In the genomic region with DNA sequence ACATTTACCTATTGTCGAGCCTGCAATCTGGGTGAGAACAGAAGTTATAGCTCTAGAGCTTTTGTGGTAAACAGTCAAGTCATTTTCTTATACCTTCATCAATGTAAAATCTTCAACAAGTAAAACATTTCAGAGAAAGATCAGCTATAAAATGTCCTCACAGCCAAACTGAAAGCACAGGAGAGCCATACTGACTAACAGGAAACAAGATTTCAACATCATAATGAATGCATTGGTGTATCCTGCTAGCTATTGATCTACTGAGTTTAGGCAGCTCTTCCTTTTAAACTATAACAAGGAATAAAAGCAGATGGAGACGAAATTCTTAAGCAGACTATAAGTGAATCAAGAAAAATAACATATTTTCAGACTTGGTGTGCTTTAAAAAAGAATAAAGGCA, we compare ENCODE assay signal across 20 cellular contexts.
A peak's percentile ranks its signal among the peaks of the same experiment; 100 is the strongest.
DNase-seq lines count a peak whose midpoint lies in the region; TF ChIP-seq lines count a peak whose summit lies in the region.
"Had no signal": no experiment of that assay in that cellular context is flagged by ENCODE, and none has a peak within 500 bp of the region (broad histone marks: within the 10 kb centered on the region; RNA-seq: fewer than 3 reads in every experiment).

No MANE protein-coding gene starts in this region.

- H3K79me1 ChIP-seq in mesenchymal stem cell (replicated peaks; ENCODE audit: low read length, poor library complexity, severe bottlenecking): no peaks in the 10 kb centered on the region

- H3K18ac ChIP-seq in mesenchymal stem cell (ENCODE audit: low read depth in 1 of 2, low read length in 2 of 2): no peak overlapping the region

- no peak overlapping the region for H2BK15ac ChIP-seq in mesenchymal stem cell (ENCODE audit: low read depth, poor library complexity, severe bottlenecking)

- TF ChIP-seq POLR2A in breast epithelium (IDR thresholded peaks at IDR 0.05): no peak

- no peak for TF ChIP-seq CTCF in MCF 10A (IDR thresholded peaks at IDR 0.05; ENCODE audit: unreplicated experiment)
- no peak for TF ChIP-seq CTCF in breast epithelium (IDR thresholded peaks at IDR 0.05)
- no peak for TF ChIP-seq CTCF in choroid plexus epithelial cell (conservative IDR thresholded peaks at IDR 0.05; ENCODE audit: low read depth, low read length)
- no peak for TF ChIP-seq CTCF in nephron progenitor cell (IDR thresholded peaks at IDR 0.05)
- TF ChIP-seq CTCF in type B pancreatic cell (conservative IDR thresholded peaks at IDR 0.05): no peak

- no peak overlapping the region for H4K8ac ChIP-seq in mesenchymal stem cell (ENCODE audit: low read length)

- H2BK12ac ChIP-seq in mesenchymal stem cell (ENCODE audit: low read length in 2 of 2): no peak overlapping the region

- H3K4me3 Mint-ChIP-seq in MCF 10A (ENCODE audit: unreplicated experiment) (no peak overlapping the region), nephron progenitor cell (no peak overlapping the region), type B pancreatic cell (no peak overlapping the region)
- H3K4me3 Mint-ChIP-seq: CD4-positive, CD25-positive, alpha-beta regulatory T cell had no signal

- H3K4me3 ChIP-seq in breast epithelium (no peak overlapping the region), choroid plexus epithelial cell (ENCODE audit: low read depth, low read length) (no peak overlapping the region), mesenchymal stem cell (ENCODE audit: insufficient read depth in 1 of 2, low read depth in 1 of 2, low read length in 2 of 2) (no peak overlapping the region)
- H3K4me3 ChIP-seq: PC-9 had no signal

- H3K4me2 ChIP-seq in mesenchymal stem cell (ENCODE audit: low read length, poor library complexity, severe bottlenecking): no peak overlapping the region
- H3K4me2 ChIP-seq: PC-9 had no signal

- H3K36me3 ChIP-seq in breast epithelium: no peaks in the 10 kb centered on the region
- H3K36me3 ChIP-seq in mesenchymal stem cell (ENCODE audit: control insufficient read depth in 1 of 2, insufficient read depth in 2 of 2, low read depth in 1 of 2, low read length in 2 of 2): no peaks in the 10 kb centered on the region
- H3K36me3 ChIP-seq: BE2C had no signal

- no peak overlapping the region for H2BK5ac ChIP-seq in mesenchymal stem cell (ENCODE audit: low read depth, low read length, poor library complexity, severe bottlenecking)

- 100% methylated on average over 1 of the region's 2 CpGs for WGBS in mesenchymal stem cell

- H3K4me1 ChIP-seq in breast epithelium (no peaks in the 10 kb centered on the region), mesenchymal stem cell (ENCODE audit: control insufficient read depth, insufficient read depth, low read depth, low read length) (no peaks in the 10 kb centered on the region)
- H3K4me1 ChIP-seq: BE2C, Caco-2 had no signal

- H3K9me3 ChIP-seq in breast epithelium: peaks cover 0 to 14% of the 10 kb centered on the region in 2 donors
- H3K9me3 ChIP-seq in mesenchymal stem cell (ENCODE audit: control insufficient read depth, low read length): peaks cover 33% of the 10 kb centered on the region
- H3K9me3 ChIP-seq: BE2C, Caco-2 had no signal

- intact Hi-C loops in MCF 10A (cut with micrococcal nuclease): no loop called here
- intact Hi-C loops in breast epithelium (cut with DNase I; ENCODE audit: low total_unique reads): no loop called here
- intact Hi-C loops in posterior vena cava (cut with DNase I): no loop called here

- H3K27me3 Mint-ChIP-seq in MCF 10A (ENCODE audit: insufficient read depth, unreplicated experiment) (no peaks in the 10 kb centered on the region), nephron progenitor cell (ENCODE audit: low read depth, poor library complexity) (peaks cover 4% of the 10 kb centered on the region), type B pancreatic cell (no peaks in the 10 kb centered on the region)
- H3K27me3 Mint-ChIP-seq: CD4-positive, CD25-positive, alpha-beta regulatory T cell had no signal

- H3K4me1 Mint-ChIP-seq in MCF 10A (ENCODE audit: insufficient read depth, unreplicated experiment) (peaks cover 26% of the 10 kb centered on the region), nephron progenitor cell (no peaks in the 10 kb centered on the region), type B pancreatic cell (ENCODE audit: unreplicated experiment) (no peaks in the 10 kb centered on the region)
- H3K4me1 Mint-ChIP-seq: CD4-positive, CD25-positive, alpha-beta regulatory T cell had no signal

- no peak overlapping the region for H3K23ac ChIP-seq in mesenchymal stem cell (ENCODE audit: low read length in 2 of 2)

- no peak overlapping the region for H2BK120ac ChIP-seq in mesenchymal stem cell (ENCODE audit: low read depth, low read length)

- H3K14ac ChIP-seq in mesenchymal stem cell (ENCODE audit: low read length in 2 of 2): no peak overlapping the region

- peak overlapping the region; percentile 55 for H3K27ac Mint-ChIP-seq in MCF 10A (ENCODE audit: low read depth, unreplicated experiment)
- H3K27ac Mint-ChIP-seq in nephron progenitor cell: no peak overlapping the region
- no peak overlapping the region for H3K27ac Mint-ChIP-seq in type B pancreatic cell
- H3K27ac Mint-ChIP-seq: CD4-positive, CD25-positive, alpha-beta regulatory T cell had no signal

- H3K9ac ChIP-seq in mesenchymal stem cell (ENCODE audit: low read length): no peak overlapping the region

- H4K91ac ChIP-seq in mesenchymal stem cell (ENCODE audit: low read length): no peak overlapping the region

- no TSS peak for BruUV-seq in MCF 10A (replicated peaks; lab: Mats Ljungman, UMichigan)

- no peak overlapping the region for H3K27ac ChIP-seq in breast epithelium
- H3K27ac ChIP-seq in mesenchymal stem cell (ENCODE audit: low read length, poor library complexity, severe bottlenecking): no peak overlapping the region
- H3K27ac ChIP-seq: PC-9, RWPE1 had no signal

- POLR2A ChIA-PET in MCF 10A (lab: Yijun Ruan, JAX): no interaction called here

- CTCF ChIA-PET in MCF 10A (lab: Yijun Ruan, JAX): interaction anchor here (0.7 to 0.9 kb wide), 2 partner anchors 32 to 368 kb away, joined by 3 read pairs; no protein-coding TSS in a partner anchor

- H3K36me3 Mint-ChIP-seq in MCF 10A (ENCODE audit: insufficient read depth, unreplicated experiment): no peaks in the 10 kb centered on the region
- no peaks in the 10 kb centered on the region for H3K36me3 Mint-ChIP-seq in nephron progenitor cell (ENCODE audit: low read depth)
- no peaks in the 10 kb centered on the region for H3K36me3 Mint-ChIP-seq in type B pancreatic cell
- H3K36me3 Mint-ChIP-seq: CD4-positive, CD25-positive, alpha-beta regulatory T cell had no signal

- no peak overlapping the region for H2AK5ac ChIP-seq in mesenchymal stem cell (ENCODE audit: low read length, severe bottlenecking)

- H3K9me3 Mint-ChIP-seq in MCF 10A (ENCODE audit: unreplicated experiment) (no peaks in the 10 kb centered on the region), nephron progenitor cell (peaks cover 15% of the 10 kb centered on the region), type B pancreatic cell (peaks cover 7% of the 10 kb centered on the region)

- H3K4ac ChIP-seq in mesenchymal stem cell (ENCODE audit: low read depth in 1 of 2, low read length in 2 of 2): no peak overlapping the region

- DNase-seq in MCF 10A (ENCODE audit: unreplicated experiment): peak; percentile 53
- no peak for DNase-seq in breast epithelium (ENCODE audit: low spot score in 2 of 2)
- peak; percentile 56 for DNase-seq in choroid plexus epithelial cell (ENCODE audit: low read depth)
- peak; percentile 52 for DNase-seq in mesenchymal stem cell
- DNase-seq in posterior vena cava (ENCODE audit: low spot score): no peak
- no peak for DNase-seq in 8988T
- no peak for DNase-seq in nephron progenitor cell
- no peak for DNase-seq in type B pancreatic cell (ENCODE audit: extremely low spot score, unreplicated experiment)
- DNase-seq: BE2C; Caco-2; CD4-positive, CD25-positive, alpha-beta regulatory T cell; EL; KBM-7; NCI-H1048; NCI-H1436; NCI-H1930; NCI-H345; NCI-H524 treated with DMSO at 0.1 percent for 48 hours; PC-9 had no signal

- no peak overlapping the region for H2AFZ ChIP-seq in mesenchymal stem cell (ENCODE audit: low read depth, low read length)
- H2AFZ ChIP-seq: PC-9 had no signal

- H3K27me3 ChIP-seq in breast epithelium: no peaks in the 10 kb centered on the region
- H3K27me3 ChIP-seq in mesenchymal stem cell (ENCODE audit: control insufficient read depth in 1 of 2, insufficient read depth in 1 of 2, low read length in 2 of 2): no peaks in the 10 kb centered on the region
- H3K27me3 ChIP-seq: BE2C had no signal

Comparison
In these comparisons a context has a peak if more than half of its experiments do, and no peak if none do; other contexts are left out.
1. DNase-seq: peak in MCF 10A (single experiment), choroid plexus epithelial cell (single experiment) and mesenchymal stem cell (single experiment); none in breast epithelium (0 of 2), posterior vena cava (single experiment), 8988T (single experiment), nephron progenitor cell (single experiment) and type B pancreatic cell (single experiment).